In genomic region chrX:48003367-48003757, GRCh38 we compare ENCODE assay signal across 8 cellular contexts. TPM values are rescaled to one million over a fixed set of nuclear protein-coding genes. Genes with fewer than 3 reads are reported as not detected.
DNase-seq lines count a peak whose midpoint lies in the region; ATAC-seq and TF ChIP-seq lines count a peak whose summit lies in the region.

No MANE protein-coding gene starts in this region.

- BruUV-seq in PC-9 (replicated peaks; lab: Mats Ljungman, UMichigan) = no TSS peak

- no peak for TF ChIP-seq CTCF in PC-9 (conservative IDR thresholded peaks at IDR 0.05)
- no peak for TF ChIP-seq CTCF in dorsolateral prefrontal cortex (IDR thresholded peaks at IDR 0.05 in 54 of 56, conservative IDR thresholded peaks at IDR 0.05 in 2 of 56; ENCODE audit: low read depth in 1 of 56, partially characterized antibody in 56 of 56)

- no peaks in the 10 kb centered on the region for H3F3A ChIP-seq in PC-9 (ENCODE audit: insufficient read depth, low read depth)

- H3K9me3 ChIP-seq in PC-9 (ENCODE audit: insufficient read depth, low read depth) = no peaks in the 10 kb centered on the region
- no peaks in the 10 kb centered on the region for H3K9me3 ChIP-seq in mucosa of rectum (ENCODE audit: control insufficient read depth in 2 of 2, low read length in 2 of 2)

- H3K9me2 ChIP-seq in PC-9 (ENCODE audit: insufficient read depth) = no peaks in the 10 kb centered on the region

- H2AFZ ChIP-seq in PC-9 = peak overlapping the region; percentile 75

- H3K27me3 ChIP-seq in PC-9 (ENCODE audit: insufficient read depth, low read depth) = no peaks in the 10 kb centered on the region
- H3K27me3 ChIP-seq in dorsolateral prefrontal cortex = peaks cover 0 to 4% (median 0%) of the 10 kb centered on the region in 45 donors
- no peaks in the 10 kb centered on the region for H3K27me3 ChIP-seq in mucosa of rectum (ENCODE audit: control insufficient read depth in 2 of 2, insufficient read depth in 2 of 2, low read length in 2 of 2)

- H3K27ac ChIP-seq in PC-9 (no peak overlapping the region), dorsolateral prefrontal cortex (peak overlapping the region in 40 of 59 donors; percentile 17 to 88 (median 72)), mucosa of rectum (ENCODE audit: low read depth in 2 of 2, low read length in 2 of 2) (peak overlapping the region; percentile 60 to 72)

- peak overlapping the region; percentile 55 for H3K4me2 ChIP-seq in PC-9

- no peak for ATAC-seq in GM18873 (IDR thresholded peaks at IDR 0.05; ENCODE audit: low FRiP score, unreplicated experiment)

- POLR2A ChIA-PET in PC-9 (lab: Charles Lee; ENCODE audit: unreplicated experiment) = no interaction called here

- CTCF ChIA-PET in PC-9 (lab: Charles Lee) = no interaction called here

- DNase-seq in stimulated activated CD4-positive, alpha-beta T cell treated with anti-CD3 and anti-CD28 coated beads, Interleukin-4, amount 100 ng/mL, for 24 hours = peak; percentile 4
- DNase-seq in stimulated activated CD4-positive, alpha-beta T cell treated with anti-CD3 and anti-CD28 coated beads, Interleukin-12 subunit alpha, Interleukin-12 subunit beta, amount 100 ng/mL, for 4 hours = no peak
- no peak for DNase-seq in PC-9
- DNase-seq in dorsolateral prefrontal cortex = peak in 1 of 10 donors; percentile 10
- no peak for DNase-seq in GM19238 (ENCODE audit: insufficient read length, low spot score)
- DNase-seq in RKO (ENCODE audit: low spot score) = no peak

- H3K36me3 ChIP-seq in PC-9 (ENCODE audit: low read depth) = no peaks in the 10 kb centered on the region
- no peaks in the 10 kb centered on the region for H3K36me3 ChIP-seq in mucosa of rectum (ENCODE audit: control insufficient read depth in 2 of 2, insufficient read depth in 2 of 2, low read length in 2 of 2)

- peak overlapping the region; percentile 58 for H3K4me3 ChIP-seq in PC-9
- H3K4me3 ChIP-seq in dorsolateral prefrontal cortex = peak overlapping the region; percentile 38 to 76 (median 60)
- peak overlapping the region; percentile 76 to 82 for H3K4me3 ChIP-seq in mucosa of rectum (ENCODE audit: low read length in 2 of 2)

- H3K9ac ChIP-seq in mucosa of rectum (ENCODE audit: low read depth in 1 of 2, low read length in 2 of 2) = peak overlapping the region; percentile 65 to 68

- no peaks in the 10 kb centered on the region for H3K79me2 ChIP-seq in PC-9 (ENCODE audit: low read depth)

- intact Hi-C loops in PC-9 (cut with micrococcal nuclease; ENCODE audit: unreplicated experiment) (no loop called here), dorsolateral prefrontal cortex (cut with DNase I) (loop anchor here in 1 of 2 donors (10.0 kb wide), 1 partner anchor 471 kb away; the partner anchor contains the start of genes FTSJ1 and SLC38A5)

- no peaks in the 10 kb centered on the region for H4K20me1 ChIP-seq in PC-9 (ENCODE audit: insufficient read depth)

- H3K4me1 ChIP-seq in PC-9 (replicated peaks; ENCODE audit: insufficient read depth) (no peaks in the 10 kb centered on the region), mucosa of rectum (ENCODE audit: control insufficient read depth in 2 of 2, insufficient read depth in 2 of 2, low read length in 2 of 2) (no peaks in the 10 kb centered on the region)

RNA-seq across cellular contexts. Expression of gene ZNF182, which starts 0.4 kb away (rescaled TPM):
- 3.1 and 3.8 TPM in 2 replicates for total RNA-seq in PC-9 (2021)
- total RNA-seq in dorsolateral prefrontal cortex = 10 to 100 TPM in 11 of 120 experiments, 1 to 10 TPM in 109; 5.7 to 35.3 (median 8.4) TPM

RNA-seq across cellular contexts. Expression of gene SPACA5, which starts 3.4 kb away (rescaled TPM):
- total RNA-seq in PC-9 (2021) (not detected in 2 replicates), dorsolateral prefrontal cortex (1 to 10 TPM in 2 of 120 experiments, under 1 TPM in 4, not detected in 114; 0.88 to 1.1 (median 0.94) TPM)
